ENCODE assay signal across 8 cellular contexts in the genomic region with DNA sequence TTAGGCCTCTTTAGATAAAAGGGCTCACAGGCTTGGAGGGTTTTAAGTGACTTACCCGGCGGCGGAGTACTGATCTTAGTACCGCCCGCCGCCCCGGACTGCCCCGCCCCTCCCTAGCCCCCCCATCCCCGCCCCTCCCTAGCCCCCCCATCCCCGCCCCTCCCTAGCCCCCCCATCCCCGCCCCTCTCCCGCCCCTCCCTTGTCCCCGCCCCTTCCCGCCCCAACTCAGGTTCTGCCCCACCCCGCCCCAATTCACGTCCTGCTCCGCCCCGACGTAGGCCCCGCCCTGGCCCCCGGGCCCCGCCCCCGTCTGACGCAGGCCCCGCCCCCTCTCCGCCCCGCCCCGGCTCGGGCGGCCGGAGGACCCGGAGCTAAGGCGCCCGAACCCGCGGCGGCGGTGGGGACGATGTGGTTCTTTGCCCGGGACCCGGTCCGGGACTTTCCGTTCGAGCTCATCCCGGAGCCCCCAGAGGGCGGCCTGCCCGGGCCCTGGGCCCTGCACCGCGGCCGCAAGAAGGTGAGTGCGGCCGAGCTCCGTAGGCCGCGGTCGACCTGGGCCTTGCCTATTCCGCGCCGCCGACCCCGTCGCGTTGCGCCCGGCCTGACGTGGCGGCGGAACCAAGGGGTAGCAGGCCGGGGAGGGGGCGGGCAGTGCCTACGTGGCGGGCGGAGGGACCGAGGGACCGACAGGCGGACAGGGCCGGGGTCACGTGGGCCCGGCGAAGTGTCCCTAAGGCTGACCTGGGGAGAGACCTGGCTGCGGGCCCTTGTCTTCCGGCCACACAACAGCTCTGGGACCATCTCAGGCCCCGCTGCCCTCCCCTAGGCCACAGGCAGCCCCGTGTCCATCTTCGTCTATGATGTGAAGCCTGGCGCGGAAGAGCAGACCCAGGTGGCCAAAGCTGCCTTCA. TPM values are rescaled to one million over a fixed set of nuclear protein-coding genes. Genes with fewer than 3 reads are reported as not detected.
DNase-seq lines count a peak whose midpoint lies in the region; ATAC-seq and TF ChIP-seq lines count a peak whose summit lies in the region.

SCYL1 (plus strand) TSS at position 337 of the 912 bp plus-strand sequence; CDS start at position 408, 71 bp downstream.

- H3K27me3 Mint-ChIP-seq in Calu3 (ENCODE audit: unreplicated experiment): no peaks in the 10 kb centered on the region
- no peaks in the 10 kb centered on the region for H3K27me3 Mint-ChIP-seq in activated B cell treated with CpG ODN at 0.5 μM for 24 hours

- peak within 1 kb of the TSS; percentile 72 to 82 for H3K4me3 ChIP-seq in cardiac fibroblast (replicated peaks in 1 of 2; ENCODE audit: low read depth in 2 of 2, low read length in 2 of 2)

- POLR2A ChIA-PET in activated B cell treated with CpG ODN at 0.5 μM for 24 hours (lab: Charles Lee): interaction anchor here (0.6 to 4.5 kb wide), 29 partner anchors 11 to 360 kb away, joined by 3 to 37 read pairs (median 4); partner anchors contain the start of genes DPF2, EHBP1L1, MALAT1 and NEAT1

- CTCF ChIA-PET in Calu3 (lab: Charles Lee): interaction anchor here (0.6 to 1.1 kb wide), 8 partner anchors 14 to 246 kb away, joined by 3 read pairs; no protein-coding TSS in a partner anchor
- CTCF ChIA-PET in activated B cell treated with CpG ODN at 0.5 μM for 24 hours (lab: Charles Lee): interaction anchor here (1.1 to 3.6 kb wide), 3 partner anchors 16 to 334 kb away, joined by 3 to 12 read pairs (median 4); partner anchors contain the start of gene PCNX3

- no TSS peak for BruUV-seq in Calu3 (replicated peaks; lab: Mats Ljungman, UMichigan)

- peaks cover 32% of the 10 kb centered on the region for H3K4me1 Mint-ChIP-seq in Calu3 (ENCODE audit: low read depth, unreplicated experiment)
- peaks cover 47% of the 10 kb centered on the region for H3K4me1 Mint-ChIP-seq in activated B cell treated with CpG ODN at 0.5 μM for 24 hours

- intact Hi-C loops in Calu3 (cut with micrococcal nuclease; ENCODE audit: unreplicated experiment) (no loop called here), activated B cell treated with CpG ODN at 0.5 μM for 24 hours (cut with micrococcal nuclease) (loop anchor here (1.0 kb wide), 1 partner anchor 15 kb away; no protein-coding TSS in a partner anchor)

- H3K36me3 Mint-ChIP-seq in Calu3 (ENCODE audit: insufficient read depth, unreplicated experiment) (peaks cover 23% of the 10 kb centered on the region), activated B cell treated with CpG ODN at 0.5 μM for 24 hours (ENCODE audit: low read depth) (peaks cover 27% of the 10 kb centered on the region)

- peak; percentile 75 for DNase-seq in Calu3
- peak; percentile 53 for DNase-seq in NCI-H1092 (lab: John Stamatoyannopoulos, UW)
- DNase-seq in activated B cell treated with CpG ODN at 0.5 μM for 24 hours: peak; percentile 78
- DNase-seq in cardiac fibroblast (ENCODE audit: low read depth in 2 of 2): peak; percentile 82 to 92
- peak; percentile 53 for DNase-seq in inferior parietal cortex (ENCODE audit: extremely low spot score)
- DNase-seq in stimulated activated CD4-positive, alpha-beta T cell treated with anti-CD3 and anti-CD28 coated beads, Interleukin-12 subunit alpha, Interleukin-12 subunit beta, amount 100 ng/mL, for 24 hours (ENCODE audit: low read depth in 2 of 2): peak; percentile 65 to 73

- peak within 1 kb of the TSS; percentile 69 for H3K4me3 Mint-ChIP-seq in Calu3 (ENCODE audit: low read depth, unreplicated experiment)
- H3K4me3 Mint-ChIP-seq in activated B cell treated with CpG ODN at 0.5 μM for 24 hours: peak within 1 kb of the TSS; percentile 81

- TF ChIP-seq CTCF in Calu3 (IDR thresholded peaks at IDR 0.05; ENCODE audit: unreplicated experiment) (no peak), activated B cell treated with CpG ODN at 0.5 μM for 24 hours (IDR thresholded peaks at IDR 0.05) (no peak), cardiac fibroblast (IDR thresholded peaks at IDR 0.05; ENCODE audit: low read depth, low read length) (no peak)

- H3K27ac Mint-ChIP-seq in Calu3 (ENCODE audit: unreplicated experiment) (peak within 1 kb of the TSS; percentile 21), activated B cell treated with CpG ODN at 0.5 μM for 24 hours (peak within 1 kb of the TSS; percentile 66)

- peak; percentile 48 for ATAC-seq in GM21723 (IDR thresholded peaks at IDR 0.05; ENCODE audit: unreplicated experiment)
- peak; percentile 95 for ATAC-seq in activated B cell treated with CpG ODN at 0.5 μM for 24 hours (ENCODE audit: low read depth)
- ATAC-seq in GM21526 (IDR thresholded peaks at IDR 0.05; ENCODE audit: low FRiP score, unreplicated experiment): no peak

- H3K9me3 Mint-ChIP-seq in Calu3 (ENCODE audit: low read depth, unreplicated experiment) (peaks cover 3% of the 10 kb centered on the region), activated B cell treated with CpG ODN at 0.5 μM for 24 hours (no peaks in the 10 kb centered on the region)

RNA-seq across cellular contexts. Expression of gene SCYL1, which starts in this region (rescaled TPM):
- total RNA-seq in Calu3 (2022): 47.8 and 53.6 TPM in 2 replicates
- 70.0 and 75.7 TPM in 2 replicates for total RNA-seq in activated B cell treated with CpG ODN at 0.5 μM for 24 hours
